ENCODE assay signal across 8 cellular contexts in the genomic region with DNA sequence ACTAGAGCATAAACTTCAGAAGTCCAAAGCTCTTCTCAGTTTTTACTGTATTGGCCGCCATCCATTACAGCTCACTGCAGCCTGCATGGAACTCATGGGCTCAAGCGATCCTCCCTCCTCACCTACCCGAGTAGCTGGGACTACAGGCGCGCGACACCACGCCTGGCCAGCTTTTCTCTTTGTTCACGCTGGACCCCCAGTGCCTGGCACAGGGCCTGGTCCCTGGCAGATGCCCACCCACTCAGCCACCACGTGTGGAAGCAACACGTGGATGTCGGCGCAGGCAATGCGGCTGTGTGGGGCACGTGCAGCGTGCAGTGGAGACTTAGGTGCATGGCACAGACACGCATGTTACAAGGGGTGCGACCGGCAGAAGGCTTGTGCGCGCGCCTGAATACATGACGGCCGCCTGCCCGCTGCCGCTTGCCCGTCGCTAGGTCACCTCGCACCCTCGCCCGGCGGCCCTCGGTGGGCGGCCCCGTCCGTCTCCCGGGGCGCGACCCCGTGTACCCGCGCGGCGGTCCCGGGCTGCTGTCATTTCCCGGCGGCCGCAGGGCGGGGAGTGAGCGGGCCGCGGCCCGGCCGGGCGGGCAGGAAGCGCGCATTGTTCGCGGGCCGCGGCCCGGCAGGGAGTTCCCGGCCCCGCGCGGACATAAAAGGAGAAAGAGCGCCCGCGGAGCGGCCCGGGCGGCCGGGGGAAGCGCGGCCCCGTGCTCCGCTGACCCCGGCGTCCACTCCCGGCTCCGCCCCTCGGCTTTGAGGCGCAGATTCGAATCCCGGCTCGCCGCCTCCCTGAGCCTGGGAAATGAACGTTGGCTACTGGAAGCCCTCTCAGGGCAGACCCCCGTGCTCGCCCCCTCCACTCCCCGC. TPM values are rescaled to one million over a fixed set of nuclear protein-coding genes. Genes with fewer than 3 reads are reported as not detected.
DNase-seq lines count a peak whose midpoint lies in the region; ATAC-seq and TF ChIP-seq lines count a peak whose summit lies in the region.

No MANE protein-coding gene starts in this region.

- H3K27me3 ChIP-seq in MG63 (no peaks in the 10 kb centered on the region), kidney epithelial cell (ENCODE audit: control insufficient read depth, insufficient read depth, low read length) (peaks cover 6% of the 10 kb centered on the region)

- H3K4me1 Mint-ChIP-seq in stimulated activated memory B cell treated with anti-CD40 and anti-IgM and Interleukin-4, amounts not matched to agents 10 μg/mL and 1 μg/mL and 100 μg/mL, for 72 hours = peaks cover 6% of the 10 kb centered on the region

- DNase-seq in DMS53 treated with DMSO at 0.1 percent for 48 hours (lab: John Stamatoyannopoulos, UW; ENCODE audit: unreplicated experiment) = peak; percentile 10
- peak; percentile 41 for DNase-seq in MG63
- DNase-seq in T47D (ENCODE audit: low read depth in 1 of 2, low spot score in 1 of 2) = peak; percentile 36 to 51
- no peak for DNase-seq in kidney epithelial cell (ENCODE audit: low read depth)
- no peak for DNase-seq in cerebellar nuclear complex (lab: John Stamatoyannopoulos, UW)
- DNase-seq in MV-4-11 (lab: John Stamatoyannopoulos, UW) = no peak

- H3K4me3 Mint-ChIP-seq in stimulated activated memory B cell treated with anti-CD40 and anti-IgM and Interleukin-4, amounts not matched to agents 10 μg/mL and 1 μg/mL and 100 μg/mL, for 72 hours = peak overlapping the region; percentile 81

- peak; percentile 47 for ATAC-seq in stimulated activated memory B cell treated with anti-CD40 and anti-IgM and Interleukin-4, amounts not matched to agents 10 μg/mL and 1 μg/mL and 100 μg/mL, for 72 hours
- no peak for ATAC-seq in GM19397 (IDR thresholded peaks at IDR 0.05; ENCODE audit: unreplicated experiment)

- no peaks in the 10 kb centered on the region for H3K9me3 ChIP-seq in MG63

- no peak overlapping the region for H3K27ac Mint-ChIP-seq in stimulated activated memory B cell treated with anti-CD40 and anti-IgM and Interleukin-4, amounts not matched to agents 10 μg/mL and 1 μg/mL and 100 μg/mL, for 72 hours

- TF ChIP-seq CTCF in kidney epithelial cell (IDR thresholded peaks at IDR 0.05; ENCODE audit: insufficient read depth, low read length, poor library complexity, severe bottlenecking) = no peak

- in situ Hi-C loops in T47D (cut with HindIII; ENCODE audit: low pct_unique_long_range_greater_than_20kb, low sequenced_read_pairs) = no loop called here

- H3K36me3 Mint-ChIP-seq in stimulated activated memory B cell treated with anti-CD40 and anti-IgM and Interleukin-4, amounts not matched to agents 10 μg/mL and 1 μg/mL and 100 μg/mL, for 72 hours = no peaks in the 10 kb centered on the region

- no peaks in the 10 kb centered on the region for H3K36me3 ChIP-seq in MG63
- H3K36me3 ChIP-seq in kidney epithelial cell (ENCODE audit: control insufficient read depth, insufficient read depth, low read length) = no peaks in the 10 kb centered on the region

- no peaks in the 10 kb centered on the region for H3K9me3 Mint-ChIP-seq in stimulated activated memory B cell treated with anti-CD40 and anti-IgM and Interleukin-4, amounts not matched to agents 10 μg/mL and 1 μg/mL and 100 μg/mL, for 72 hours

- H3K27me3 Mint-ChIP-seq in stimulated activated memory B cell treated with anti-CD40 and anti-IgM and Interleukin-4, amounts not matched to agents 10 μg/mL and 1 μg/mL and 100 μg/mL, for 72 hours = peaks cover 47% of the 10 kb centered on the region

- H3K4me3 ChIP-seq in MG63 (peak overlapping the region; percentile 42), kidney epithelial cell (ENCODE audit: low read depth, low read length) (peak overlapping the region; percentile 32)

RNA-seq across cellular contexts. Expression of gene PTGS1, which starts 24.1 kb away (rescaled TPM):
- not detected in 2 replicates for total RNA-seq in MG63 (2014; rRNA removed; shearing (Covaris generic); ENCODE audit: low replicate concordance)
- total RNA-seq in kidney epithelial cell = 0.04 and 0.07 TPM in 2 replicates

Comparison
In these comparisons a context has a peak if more than half of its experiments do, and no peak if none do; other contexts are left out.
1. DNase-seq: peak in DMS53 treated with DMSO at 0.1 percent for 48 hours (single experiment), MG63 (single experiment) and T47D (2 of 2); none in kidney epithelial cell (single experiment), cerebellar nuclear complex (0 of 2) and MV-4-11 (single experiment).